Comparison of ENCODE assay signal across 17 cellular contexts in the genomic region with DNA sequence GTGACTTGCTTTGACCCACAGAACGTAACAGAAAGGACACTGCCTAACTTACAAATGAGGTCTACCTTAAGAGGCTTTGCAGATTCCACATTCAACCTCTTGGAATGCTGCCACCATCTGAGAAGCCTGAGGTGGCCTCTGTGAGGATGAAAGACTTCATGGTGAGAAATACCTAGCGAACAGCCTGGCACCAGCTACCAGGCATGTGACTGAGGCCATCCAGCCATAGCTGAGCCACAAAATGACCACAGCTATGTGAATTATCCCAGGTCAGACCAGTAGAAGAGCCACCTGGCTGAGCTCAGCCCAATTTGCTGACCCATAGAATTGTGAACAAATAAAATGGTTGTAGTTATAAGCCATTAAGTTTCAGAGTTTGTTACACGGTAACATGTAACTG.
"Had no signal": no experiment of that assay in that cellular context is flagged by ENCODE, and none has a peak within 500 bp of the region (broad histone marks: within the 10 kb centered on the region; RNA-seq: fewer than 3 reads in every experiment).

No MANE protein-coding gene starts in this region.

- H3K27me3 ChIP-seq: gastrocnemius medialis, left lung had no signal

- H3K4me3 ChIP-seq: gastrocnemius medialis, left lung had no signal

- H3K27ac ChIP-seq: epithelial cell of prostate, gastrocnemius medialis, left lung had no signal

- DNase-seq: activated B cell treated with CpG ODN at 0.5 μM for 24 hours; activated CD4-positive, alpha-beta T cell treated with anti-CD3 and anti-CD28 coated beads, Interleukin-2, amount 10 ng/mL, durations not matched to agents 24 days and 14 days; activated CD8-positive, alpha-beta memory T cell treated with anti-CD3 and anti-CD28 coated beads, Interleukin-2, amount 50 U/mL, for 48 hours; activated gamma-delta T cell treated with Interleukin-2 at 50 U/mL for 16 hours; activated naive CD8-positive, alpha-beta T cell treated with anti-CD3 and anti-CD28 coated beads for 36 hours; activated T-cell treated with anti-CD3 and anti-CD28 coated beads, Interleukin-2, amount 50 U/mL, for 72 hours; amygdala; dermis blood vessel endothelial cell; gastrocnemius medialis; left lung; nucleus accumbens; right cardiac atrium; small intestine; stimulated activated CD4-positive, alpha-beta T cell treated with anti-CD3 and anti-CD28 coated beads, Interleukin-4, amount 100 ng/mL, for 4 hours; stimulated activated CD8-positive, alpha-beta memory T cell treated with anti-CD3 and anti-CD28 coated beads, Interleukin-4, amount 100 ng/mL, for 48 hours had no signal

- ATAC-seq: activated T-cell treated with anti-CD3 and anti-CD28 coated beads, Interleukin-2, amount 50 U/mL, for 72 hours; gastrocnemius medialis; left lung; right cardiac atrium had no signal

- H3K4me1 ChIP-seq: gastrocnemius medialis, left lung had no signal

- H3K9me3 ChIP-seq: gastrocnemius medialis, left lung had no signal

- FAIRE-seq: islet of Langerhans, small intestine had no signal
